In the genomic region with DNA sequence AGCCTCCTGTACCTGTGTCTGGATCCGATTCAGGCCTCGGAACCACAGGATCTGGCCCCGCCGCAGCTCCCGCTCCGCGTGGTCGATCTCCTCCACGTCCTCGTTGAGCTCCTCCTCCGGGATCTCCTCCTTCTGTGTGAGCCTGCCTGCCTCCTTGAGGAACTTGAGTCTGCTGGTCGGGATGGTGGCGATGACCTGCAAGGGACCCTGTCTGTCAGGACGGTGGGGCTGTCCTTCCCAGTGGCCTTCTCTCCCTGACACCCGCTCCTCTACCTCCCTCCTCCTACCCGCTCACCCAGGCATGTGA, we compare ENCODE assay signal across 20 cellular contexts. TPM values are rescaled to one million over a fixed set of nuclear protein-coding genes. Genes with fewer than 3 reads are reported as not detected.
DNase-seq lines count a peak whose midpoint lies in the region; ATAC-seq and TF ChIP-seq lines count a peak whose summit lies in the region.
"Had no signal": no experiment of that assay in that cellular context is flagged by ENCODE, and none has a peak within 500 bp of the region (broad histone marks: within the 10 kb centered on the region; RNA-seq: fewer than 3 reads in every experiment).

No MANE protein-coding gene starts in this region.

- peak overlapping the region; percentile 26 for H3K4me3 Mint-ChIP-seq in endothelial cell (ENCODE audit: unreplicated experiment)

- H3K36me3 Mint-ChIP-seq in endothelial cell (ENCODE audit: low read depth, unreplicated experiment), result no peaks in the 10 kb centered on the region

- peak; percentile 49 for DNase-seq in Right ventricle myocardium inferior (ENCODE audit: missing footprints)
- no peak for DNase-seq in Right ventricle myocardium superior
- no peak for DNase-seq in endothelial cell (ENCODE audit: low spot score)
- peak; percentile 68 for DNase-seq in posterior vena cava (ENCODE audit: low spot score)
- no peak for DNase-seq in LoVo (ENCODE audit: low spot score)
- DNase-seq in 8988T, result no peak
- DNase-seq: DND-41; KBM-7; NCI-H1105 treated with DMSO at 0.1 percent for 48 hours; NCI-H1694; NCI-H2081 treated with DMSO at 0.1 percent for 48 hours; NCI-H510A; NCI-H748 treated with DMSO at 0.1 percent for 48 hours; NK-92 treated with Interleukin-12 subunit alpha and Interleukin-12 subunit beta, amount 100 ng/mL, for 24 hours; Peyer's patch; SHP77 had no signal

- H3K27ac Mint-ChIP-seq in endothelial cell (ENCODE audit: unreplicated experiment), result peak overlapping the region; percentile 34

- intact Hi-C loops in Right ventricle myocardium inferior (cut with DNase I), result no loop called here
- intact Hi-C loops in Right ventricle myocardium superior (cut with DNase I), result no loop called here
- intact Hi-C loops in posterior vena cava (cut with DNase I), result no loop called here

- H3K9me3 Mint-ChIP-seq in endothelial cell (ENCODE audit: unreplicated experiment), result no peaks in the 10 kb centered on the region

- ATAC-seq in Right ventricle myocardium inferior, result no peak
- no peak for ATAC-seq in Right ventricle myocardium superior (ENCODE audit: poor library complexity)
- no peak for ATAC-seq in HG03039 (IDR thresholded peaks at IDR 0.05; ENCODE audit: unreplicated experiment)
- ATAC-seq: A549, HCT116 had no signal

- H3K27me3 Mint-ChIP-seq in endothelial cell (ENCODE audit: unreplicated experiment), result peaks cover 6% of the 10 kb centered on the region

- peaks cover 25% of the 10 kb centered on the region for H3K4me1 Mint-ChIP-seq in endothelial cell (ENCODE audit: unreplicated experiment)

- no peak for TF ChIP-seq CTCF in endothelial cell (IDR thresholded peaks at IDR 0.05; ENCODE audit: unreplicated experiment)

RNA-seq across cellular contexts. Expression of a gene that starts 17.2 kb away (rescaled TPM):
- total RNA-seq in Right ventricle myocardium inferior, result 52.4 TPM
- 50.2 TPM for total RNA-seq in Right ventricle myocardium superior
- total RNA-seq in endothelial cell (ENCODE audit: unreplicated experiment), result 367 TPM
- total RNA-seq in posterior vena cava, result 10 to 100 TPM; 85.9 to 86.3 TPM

RNA-seq across cellular contexts. Expression of a gene that starts 45.4 kb away (rescaled TPM):
- total RNA-seq in Right ventricle myocardium inferior (0.30 TPM), Right ventricle myocardium superior (not detected), endothelial cell (ENCODE audit: unreplicated experiment) (0.62 TPM), posterior vena cava (1 to 10 TPM; 1.0 to 1.2 TPM)
- total RNA-seq: G401 had no signal

Comparison
In these comparisons a context has a peak if more than half of its experiments do, and no peak if none do; other contexts are left out.
1. DNase-seq: peak in Right ventricle myocardium inferior (single experiment) and posterior vena cava (single experiment); none in Right ventricle myocardium superior (single experiment), endothelial cell (single experiment), LoVo (single experiment) and 8988T (single experiment).